In the genomic region with DNA sequence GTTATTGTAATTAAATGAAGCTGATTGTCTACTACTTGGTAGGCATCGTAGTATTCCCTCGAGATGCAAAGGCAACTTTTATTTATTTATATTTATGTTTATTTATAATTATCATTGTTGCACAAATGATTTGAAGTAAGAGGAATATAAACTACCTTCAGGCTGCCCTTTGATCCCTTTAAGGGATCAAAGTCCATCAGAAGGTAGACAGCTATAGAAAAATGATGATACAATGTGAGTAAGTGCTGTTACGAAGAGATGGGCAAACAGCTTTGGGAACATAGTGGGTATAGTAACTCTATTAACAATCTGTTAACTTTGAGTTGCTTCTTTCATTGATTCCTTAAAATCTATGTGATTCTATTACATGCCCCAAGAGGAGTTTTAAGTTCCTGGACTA, we compare ENCODE assay signal across 17 cellular contexts.
DNase-seq lines count a peak whose midpoint lies in the region; ATAC-seq, FAIRE-seq and TF ChIP-seq lines count a peak whose summit lies in the region.
"Had no signal": no experiment of that assay in that cellular context is flagged by ENCODE, and none has a peak within 500 bp of the region (broad histone marks: within the 10 kb centered on the region; RNA-seq: fewer than 3 reads in every experiment).

No MANE protein-coding gene starts in this region.

- H3K9me3 Mint-ChIP-seq in nephron progenitor cell: peaks cover 3% of the 10 kb centered on the region

- H3K9me3 ChIP-seq in HUES48 (ENCODE audit: control insufficient read depth, insufficient read depth, low read length) (no peaks in the 10 kb centered on the region), SK-N-MC (ENCODE audit: low read depth, low read length) (no peaks in the 10 kb centered on the region), small intestine (ENCODE audit: control insufficient read depth, low read depth) (no peaks in the 10 kb centered on the region), spleen (no peaks in the 10 kb centered on the region)
- H3K9me3 ChIP-seq: HAP-1 had no signal

- no peaks in the 10 kb centered on the region for H3K36me3 ChIP-seq in HUES48 (ENCODE audit: control insufficient read depth, insufficient read depth, low read length)
- no peaks in the 10 kb centered on the region for H3K36me3 ChIP-seq in SK-N-MC (ENCODE audit: insufficient read depth, low read length)
- H3K36me3 ChIP-seq in small intestine (ENCODE audit: control insufficient read depth in 2 of 2, insufficient read depth in 2 of 2, low read length in 2 of 2): no peaks in the 10 kb centered on the region
- H3K36me3 ChIP-seq in spleen: no peaks in the 10 kb centered on the region
- H3K36me3 ChIP-seq: HAP-1 had no signal

- DNase-seq in SK-N-MC (ENCODE audit: low read depth, low spot score) (no peak), left colon (no peak), small intestine (peak; percentile 56), NCI-H2171 treated with DMSO at 0.1 percent for 48 hours (lab: John Stamatoyannopoulos, UW) (no peak), nephron progenitor cell (no peak), spleen (no peak)
- DNase-seq: ACHN, DND-41, NCI-H1105 treated with DMSO at 0.1 percent for 48 hours, NCI-H1694 treated with DMSO at 0.1 percent for 48 hours, NCI-H510A, NCI-H774, Right ventricle myocardium superior had no signal

- TF ChIP-seq POLR2A in spleen (IDR thresholded peaks at IDR 0.05): no peak

- H3K27ac Mint-ChIP-seq in nephron progenitor cell: no peak overlapping the region

- peaks cover 76% of the 10 kb centered on the region for H3K4me1 Mint-ChIP-seq in nephron progenitor cell

- no peak overlapping the region for H3K4me3 ChIP-seq in HUES48 (ENCODE audit: low read depth, low read length)
- H3K4me3 ChIP-seq in SK-N-MC: no peak overlapping the region
- H3K4me3 ChIP-seq in small intestine (ENCODE audit: low read depth in 1 of 2, low read length in 2 of 2): no peak overlapping the region
- H3K4me3 ChIP-seq in spleen: no peak overlapping the region
- H3K4me3 ChIP-seq: HAP-1, K562 had no signal

- H3K27me3 ChIP-seq in HUES48 (ENCODE audit: control insufficient read depth, insufficient read depth, low read length) (no peaks in the 10 kb centered on the region), small intestine (ENCODE audit: control insufficient read depth in 2 of 2, insufficient read depth in 2 of 2, low read length in 2 of 2) (no peaks in the 10 kb centered on the region), spleen (replicated peaks in 1 of 7) (no peaks in the 10 kb centered on the region)

- H3K27ac ChIP-seq in HUES48 (ENCODE audit: low read depth, low read length) (peak overlapping the region; percentile 94), SK-N-MC (peak overlapping the region; percentile 37; the same call in 1 of the 2 replicates), small intestine (ENCODE audit: low read depth in 1 of 2, low read length in 1 of 2) (no peak overlapping the region), spleen (no peak overlapping the region)
- H3K27ac ChIP-seq: C4-2B had no signal

- H3K27me3 Mint-ChIP-seq in nephron progenitor cell (ENCODE audit: low read depth, poor library complexity): no peaks in the 10 kb centered on the region

- 0 out of 2 replicates have a peak overlapping the region, but pooled peaks have one; percentile 61 for H3K9ac ChIP-seq in HUES48 (ENCODE audit: low read depth, low read length)
- no peak overlapping the region for H3K9ac ChIP-seq in SK-N-MC (ENCODE audit: insufficient read length)

- intact Hi-C loops in left colon (cut with DNase I, micrococcal nuclease): no loop called here
- intact Hi-C loops in spleen (cut with DNase I; ENCODE audit: low total_unique reads): no loop called here

- FAIRE-seq in small intestine (lab: Jason Lieb, UNC): no peak
- FAIRE-seq: K562 had no signal

- TF ChIP-seq CTCF in nephron progenitor cell (IDR thresholded peaks at IDR 0.05) (no peak), spleen (IDR thresholded peaks at IDR 0.05 in 8 of 11, conservative IDR thresholded peaks at IDR 0.05 in 3 of 11) (no peak)

- peak; percentile 61 for ATAC-seq in left colon
- ATAC-seq: K562 had no signal

- no peak overlapping the region for H3K4me3 Mint-ChIP-seq in nephron progenitor cell

- H3K36me3 Mint-ChIP-seq in nephron progenitor cell (ENCODE audit: low read depth): no peaks in the 10 kb centered on the region

- H3K4me1 ChIP-seq in HUES48 (ENCODE audit: control insufficient read depth, insufficient read depth, low read length) (peaks cover 73% of the 10 kb centered on the region), small intestine (ENCODE audit: control insufficient read depth in 2 of 2, insufficient read depth in 1 of 2, low read depth in 1 of 2, low read length in 1 of 2) (no peaks in the 10 kb centered on the region), spleen (peaks cover 16 to 35% (median 25%) of the 10 kb centered on the region in 6 donors)

- 54 to 87% (median 79%) methylated on average over 3 of the region's 3 CpGs for WGBS in small intestine, 3 donors
- 89 to 99% (median 96%) methylated on average over 3 of the region's 3 CpGs for WGBS in spleen, 5 donors

Comparison
In these comparisons a context has a peak if more than half of its experiments do, and no peak if none do; other contexts are left out.
1. H3K27ac ChIP-seq: peak in HUES48 (single experiment) and SK-N-MC (single experiment); none in small intestine (0 of 2) and spleen (0 of 8).